Comparison of ENCODE assay signal across 1 cellular context in genomic region chr4:77751764-77752163, GRCh38.
TF ChIP-seq lines count a peak whose summit lies in the region.

No MANE protein-coding gene starts in this region.

TF ChIP-seq in HepG2, 621 proteins besides CTCF, POLR2A, EP300 and RAD21:
- TF ChIP-seq PBX3 (CRISPR knock-in tag; IDR thresholded peaks at IDR 0.05; ENCODE audit: borderline replicate concordance) = no peak
- TF ChIP-seq ZNF121 (CRISPR knock-in tag; IDR thresholded peaks at IDR 0.05) = peak; percentile 63; the same call in 1 of the 2 replicates
